ENCODE assay signal across 10 cellular contexts in genomic region chr22:42114721-42115120, GRCh38. TPM values are rescaled to one million over a fixed set of nuclear protein-coding genes. Genes with fewer than 3 reads are reported as not detected.
DNase-seq lines count a peak whose midpoint lies in the region; ATAC-seq and TF ChIP-seq lines count a peak whose summit lies in the region.
"Had no signal": no experiment of that assay in that cellular context is flagged by ENCODE, and none has a peak within 500 bp of the region (broad histone marks: within the 10 kb centered on the region; RNA-seq: fewer than 3 reads in every experiment).

No MANE protein-coding gene starts in this region.

- no peak for TF ChIP-seq POLR2A in gastrocnemius medialis (IDR thresholded peaks at IDR 0.05)

- no peak overlapping the region for H2AFZ ChIP-seq in SU-DHL-6 (ENCODE audit: low read depth, low read length, severe bottlenecking)

- in situ Hi-C loops in gastrocnemius medialis (cut with MboI; ENCODE audit: low sequenced_read_pairs in 4 of 4) = no loop called here

- no peak overlapping the region for H3K9ac ChIP-seq in SU-DHL-6 (ENCODE audit: low read length)

- H3K27me3 ChIP-seq in GM06990 (replicated peaks; ENCODE audit: control insufficient read depth, insufficient read depth, low read length) (no peaks in the 10 kb centered on the region), SU-DHL-6 (ENCODE audit: low read length) (no peaks in the 10 kb centered on the region), foreskin keratinocyte (peaks cover 10% of the 10 kb centered on the region), gastrocnemius medialis (no peaks in the 10 kb centered on the region)

- H3F3A ChIP-seq in SU-DHL-6 (ENCODE audit: insufficient read depth) = 0 out of 2 replicates have a peak, but pooled peaks cover under 1% of the 10 kb centered on the region

- ATAC-seq in foreskin keratinocyte (no peak), HG03521 (IDR thresholded peaks at IDR 0.05; ENCODE audit: unreplicated experiment) (no peak), gastrocnemius medialis (no peak)

- H3K4me3 ChIP-seq in AG04449 (ENCODE audit: low read depth, low read length) (no peak overlapping the region), GM06990 (replicated peaks; ENCODE audit: low read depth, low read length) (no peak overlapping the region), SU-DHL-6 (ENCODE audit: insufficient read depth, low read length, poor library complexity, severe bottlenecking) (no peak overlapping the region), gastrocnemius medialis (no peak overlapping the region)

- H3K79me2 ChIP-seq in SU-DHL-6 (ENCODE audit: insufficient read depth, low read length) = no peaks in the 10 kb centered on the region

- H3K27ac ChIP-seq in SU-DHL-6 (ENCODE audit: low read depth, low read length) = no peak overlapping the region
- no peak overlapping the region for H3K27ac ChIP-seq in foreskin keratinocyte
- H3K27ac ChIP-seq in gastrocnemius medialis = no peak overlapping the region

- no peak overlapping the region for H3K4me2 ChIP-seq in SU-DHL-6 (ENCODE audit: low read depth, low read length, poor library complexity, severe bottlenecking)

- CTCF ChIA-PET in AG04449 (lab: Yijun Ruan, JAX) = no interaction called here

- TF ChIP-seq CTCF in AG04449 (IDR thresholded peaks at IDR 0.05; ENCODE audit: insufficient read depth, low read length, missing control alignments) = peak; percentile 10
- TF ChIP-seq CTCF in GM06990 (IDR thresholded peaks at IDR 0.05; ENCODE audit: insufficient read depth, low read length, poor library complexity, severe bottlenecking) = peak; percentile 12
- TF ChIP-seq CTCF in SU-DHL-6 (IDR thresholded peaks at IDR 0.05; ENCODE audit: insufficient read depth, low read length, poor library complexity, severe bottlenecking) = peak; percentile 13
- TF ChIP-seq CTCF in foreskin keratinocyte (conservative IDR thresholded peaks at IDR 0.05) = peak; percentile 44
- peak in 1 of 5 experiments; percentile 38 for TF ChIP-seq CTCF in gastrocnemius medialis (IDR thresholded peaks at IDR 0.05 in 4 of 5, conservative IDR thresholded peaks at IDR 0.05 in 1 of 5)

- no peaks in the 10 kb centered on the region for H4K20me1 ChIP-seq in SU-DHL-6 (ENCODE audit: low read depth, low read length)

- no peaks in the 10 kb centered on the region for H3K4me1 ChIP-seq in foreskin keratinocyte
- peaks cover 6 to 8% of the 10 kb centered on the region in 2 donors for H3K4me1 ChIP-seq in gastrocnemius medialis

- H3K9me2 ChIP-seq in SU-DHL-6 (replicated peaks; ENCODE audit: insufficient read depth, low read length) = no peaks in the 10 kb centered on the region

- H3K9me3 ChIP-seq in SU-DHL-6 (ENCODE audit: insufficient read depth, low read length) = peaks cover 12% of the 10 kb centered on the region; the same call in 1 of the 2 replicates
- no peaks in the 10 kb centered on the region for H3K9me3 ChIP-seq in gastrocnemius medialis

- H3K36me3 ChIP-seq in GM06990 (ENCODE audit: control insufficient read depth, insufficient read depth, low read length) (no peaks in the 10 kb centered on the region), SU-DHL-6 (ENCODE audit: low read length) (no peaks in the 10 kb centered on the region), gastrocnemius medialis (no peaks in the 10 kb centered on the region)

- no peak for DNase-seq in AG04449 (ENCODE audit: low read depth, low spot score)
- no peak for DNase-seq in GM06990 (ENCODE audit: extremely low read depth, insufficient read length)
- DNase-seq in foreskin keratinocyte = no peak
- no peak for DNase-seq in NCI-H510A (lab: John Stamatoyannopoulos, UW)
- no peak for DNase-seq in gastrocnemius medialis
- DNase-seq in DMS153 treated with DMSO at 0.1 percent for 48 hours (lab: John Stamatoyannopoulos, UW; ENCODE audit: unreplicated experiment) = no peak
- DNase-seq: NCI-H2171, T1000 had no signal

- intact Hi-C loops in gastrocnemius medialis (cut with DNase I; ENCODE audit: low total_unique reads) = loop anchor here (1.0 to 10.0 kb wide), 2 partner anchors 24 to 150 kb away; partner anchors contain the start of genes NDUFA6 and SEPTIN3

- POLR2A ChIA-PET in AG04449 (lab: Yijun Ruan, JAX) = no interaction called here

RNA-seq across cellular contexts. Expression of gene CYP2D6, which starts 15.9 kb away (rescaled TPM):
- 0.61 and 0.71 TPM in 2 replicates for total RNA-seq in foreskin keratinocyte
- 0.66 and 0.86 TPM in 2 replicates for polyA plus RNA-seq in foreskin keratinocyte
- under 1 TPM in 2 of 4 donors, not detected in 2; 0.15 to 0.24 TPM for total RNA-seq in gastrocnemius medialis

RNA-seq across cellular contexts. Expression of gene NDUFA6, which starts 24.1 kb away (rescaled TPM):
- total RNA-seq in foreskin keratinocyte (78.5 and 83.6 TPM in 2 replicates), gastrocnemius medialis (100 to 1,000 TPM; 117 to 139 (median 125) TPM)
- polyA plus RNA-seq in foreskin keratinocyte = 133 and 154 TPM in 2 replicates

RNA-seq across cellular contexts. Expression of gene SMDT1, which starts 35.2 kb away (rescaled TPM):
- total RNA-seq in foreskin keratinocyte (16.7 and 18.6 TPM in 2 replicates), gastrocnemius medialis (10 to 100 TPM in 1 of 4 donors, 1 to 10 TPM in 3; 7.9 to 14.6 (median 9.8) TPM)
- polyA plus RNA-seq in foreskin keratinocyte = 54.7 and 59.5 TPM in 2 replicates

RNA-seq across cellular contexts. Expression of gene PHETA2, which starts 40.7 kb away (rescaled TPM):
- total RNA-seq in foreskin keratinocyte (5.9 and 6.3 TPM in 2 replicates), gastrocnemius medialis (1 to 10 TPM; 1.8 to 3.1 (median 2.1) TPM)
- polyA plus RNA-seq in foreskin keratinocyte = 6.6 and 7.0 TPM in 2 replicates

RNA-seq across cellular contexts. Expression of gene NAGA, which starts 44.1 kb away (rescaled TPM):
- 28.2 and 28.7 TPM in 2 replicates for total RNA-seq in foreskin keratinocyte
- 20.1 and 23.1 TPM in 2 replicates for polyA plus RNA-seq in foreskin keratinocyte
- total RNA-seq in gastrocnemius medialis = 10 to 100 TPM in 3 of 4 donors, 1 to 10 TPM in 1; 8.7 to 14.1 (median 11.9) TPM
